Comparison of ENCODE assay signal across 10 cellular contexts in genomic region chr11:12179521-12179920, GRCh38.
DNase-seq lines count a peak whose midpoint lies in the region; ATAC-seq and TF ChIP-seq lines count a peak whose summit lies in the region.
"Had no signal": no experiment of that assay in that cellular context is flagged by ENCODE, and none has a peak within 500 bp of the region (broad histone marks: within the 10 kb centered on the region; RNA-seq: fewer than 3 reads in every experiment).

No MANE protein-coding gene starts in this region.

- POLR2A ChIA-PET in activated CD4-positive, alpha-beta T cell treated with anti-CD3 and anti-CD28 coated beads, Interleukin-2, amount 10 ng/mL, durations not matched to agents 7 days and 5 days (lab: Charles Lee) = interaction anchor here (1.7 kb wide), 1 partner anchor 70 kb away, joined by 3 read pairs; no protein-coding TSS in a partner anchor

- CTCF ChIA-PET in activated CD4-positive, alpha-beta T cell treated with anti-CD3 and anti-CD28 coated beads, Interleukin-2, amount 10 ng/mL, durations not matched to agents 7 days and 5 days (lab: Charles Lee) = interaction anchor here (1.1 to 2.3 kb wide), 5 partner anchors 10 to 92 kb away, joined by 3 to 19 read pairs (median 3); no protein-coding TSS in a partner anchor

- TF ChIP-seq POLR2A in thyroid gland (IDR thresholded peaks at IDR 0.05) = no peak

- intact Hi-C loops in left ventricle myocardium inferior (cut with micrococcal nuclease) (no loop called here), thyroid gland (cut with DNase I) (no loop called here)

- H3K4me3 ChIP-seq in left ventricle myocardium inferior (no peak overlapping the region), thyroid gland (replicated peaks in 1 of 3) (no peak overlapping the region)

- no peaks in the 10 kb centered on the region for H3K27me3 Mint-ChIP-seq in activated CD4-positive, alpha-beta T cell treated with anti-CD3 and anti-CD28 coated beads, Interleukin-2, amount 10 ng/mL, durations not matched to agents 7 days and 5 days
- H3K27me3 Mint-ChIP-seq in T-helper 17 cell = no peaks in the 10 kb centered on the region

- peak overlapping the region; percentile 86 for H3K27ac ChIP-seq in left ventricle myocardium inferior (replicated peaks)
- H3K27ac ChIP-seq in thyroid gland = peak overlapping the region in 2 of 3 donors; percentile 57 to 78

- H3K27ac Mint-ChIP-seq in activated CD4-positive, alpha-beta T cell treated with anti-CD3 and anti-CD28 coated beads, Interleukin-2, amount 10 ng/mL, durations not matched to agents 7 days and 5 days = peak overlapping the region; percentile 77
- peak overlapping the region; percentile 90 for H3K27ac Mint-ChIP-seq in T-helper 17 cell

- H3K27me3 ChIP-seq in left ventricle myocardium inferior (ENCODE audit: low read depth) (no peaks in the 10 kb centered on the region), thyroid gland (no peaks in the 10 kb centered on the region)

- H3K9me3 Mint-ChIP-seq in activated CD4-positive, alpha-beta T cell treated with anti-CD3 and anti-CD28 coated beads, Interleukin-2, amount 10 ng/mL, durations not matched to agents 7 days and 5 days = no peaks in the 10 kb centered on the region

- no peak for DNase-seq in activated CD4-positive, alpha-beta T cell treated with anti-CD3 and anti-CD28 coated beads, Interleukin-2, amount 10 ng/mL, durations not matched to agents 7 days and 5 days
- no peak for DNase-seq in activated CD4-positive, alpha-beta T cell treated with anti-CD3 and anti-CD28 coated beads for 48 hours
- DNase-seq in T-helper 17 cell (no peak), left ventricle myocardium inferior (no peak), thyroid gland (peak; percentile 54 to 58), HPDE6-E6E7 (ENCODE audit: extremely low spot score) (no peak), NCI-H1694 (lab: John Stamatoyannopoulos, UW) (no peak)
- DNase-seq: GOT3, islet precursor cell had no signal

- WGBS in thyroid gland, 2 donors = 30 to 43% methylated on average over 4 of the region's 4 CpGs

- H3K36me3 ChIP-seq in left ventricle myocardium inferior (no peaks in the 10 kb centered on the region), thyroid gland (no peaks in the 10 kb centered on the region)

- H3K4me1 Mint-ChIP-seq in activated CD4-positive, alpha-beta T cell treated with anti-CD3 and anti-CD28 coated beads, Interleukin-2, amount 10 ng/mL, durations not matched to agents 7 days and 5 days = peaks cover 60% of the 10 kb centered on the region
- peaks cover 34% of the 10 kb centered on the region for H3K4me1 Mint-ChIP-seq in T-helper 17 cell

- TF ChIP-seq CTCF in left ventricle myocardium inferior (IDR thresholded peaks at IDR 0.05; ENCODE audit: borderline replicate concordance) (no peak), thyroid gland (IDR thresholded peaks at IDR 0.05) (no peak)

- H3K4me3 Mint-ChIP-seq in activated CD4-positive, alpha-beta T cell treated with anti-CD3 and anti-CD28 coated beads, Interleukin-2, amount 10 ng/mL, durations not matched to agents 7 days and 5 days = no peak overlapping the region
- peak overlapping the region; percentile 76 for H3K4me3 Mint-ChIP-seq in T-helper 17 cell

- H3K4me1 ChIP-seq in left ventricle myocardium inferior (peaks cover 72% of the 10 kb centered on the region), thyroid gland (peaks cover 40% of the 10 kb centered on the region in 2 donors)

- H3K36me3 Mint-ChIP-seq in activated CD4-positive, alpha-beta T cell treated with anti-CD3 and anti-CD28 coated beads, Interleukin-2, amount 10 ng/mL, durations not matched to agents 7 days and 5 days (ENCODE audit: low read depth) = peaks cover 23% of the 10 kb centered on the region
- no peaks in the 10 kb centered on the region for H3K36me3 Mint-ChIP-seq in T-helper 17 cell (ENCODE audit: low read depth)

- H3K9me3 ChIP-seq in T-helper 17 cell (ENCODE audit: control insufficient read depth, low read length, poor library complexity, severe bottlenecking) (no peaks in the 10 kb centered on the region), left ventricle myocardium inferior (replicated peaks) (no peaks in the 10 kb centered on the region), thyroid gland (no peaks in the 10 kb centered on the region)

- ATAC-seq in T-helper 17 cell (no peak), GM19023 (IDR thresholded peaks at IDR 0.05; ENCODE audit: unreplicated experiment) (no peak)

Comparison
In these comparisons a context has a peak if more than half of its experiments do, and no peak if none do; other contexts are left out.
1. DNase-seq: peak in thyroid gland (2 of 2); none in activated CD4-positive, alpha-beta T cell treated with anti-CD3 and anti-CD28 coated beads, Interleukin-2, amount 10 ng/mL, durations not matched to agents 7 days and 5 days (single experiment), activated CD4-positive, alpha-beta T cell treated with anti-CD3 and anti-CD28 coated beads for 48 hours (single experiment), T-helper 17 cell (0 of 3), left ventricle myocardium inferior (single experiment), HPDE6-E6E7 (single experiment) and NCI-H1694 (single experiment).